In genomic region chr16:15654591-15654990, GRCh38 we compare ENCODE assay signal across 18 cellular contexts.
"Had no signal": no experiment of that assay in that cellular context is flagged by ENCODE, and none has a peak within 500 bp of the region (broad histone marks: within the 10 kb centered on the region; RNA-seq: fewer than 3 reads in every experiment).

No MANE protein-coding gene starts in this region.

- H3K4me1 ChIP-seq: prostate gland had no signal

- FAIRE-seq: colon, kidney had no signal

- DNase-seq: cerebellar nuclear complex; foreskin keratinocyte; kidney; left cardiac atrium; left ventricle myocardium inferior; lower lobe of right lung; nephron progenitor cell; stimulated activated CD4-positive, alpha-beta T cell treated with anti-CD3 and anti-CD28 coated beads, Interleukin-2, amount 100 ng/mL, for 24 hours; stimulated activated CD4-positive, alpha-beta T cell treated with anti-CD3 and anti-CD28 coated beads, Interleukin-4, amount 100 ng/mL, for 4 hours; stimulated activated naive B cell treated with anti-CD40 and anti-IgM and Interleukin-4, amounts not matched to agents 10 μg/mL and 1 μg/mL and 100 μg/mL, for 72 hours; stimulated activated naive CD8-positive, alpha-beta T cell treated with anti-CD3 and anti-CD28 coated beads, Interleukin-15, amount 100 ng/mL, for 72 hours; transverse colon had no signal

- H3K9ac ChIP-seq: parathyroid adenoma had no signal

- ATAC-seq: foreskin keratinocyte; left cardiac atrium; lower lobe of right lung; sciatic nerve; stimulated activated naive B cell treated with anti-CD40 and anti-IgM and Interleukin-4, amounts not matched to agents 10 μg/mL and 1 μg/mL and 100 μg/mL, for 72 hours; stimulated activated naive CD8-positive, alpha-beta T cell treated with anti-CD3 and anti-CD28 coated beads, Interleukin-15, amount 100 ng/mL, for 72 hours had no signal

- H3K36me3 ChIP-seq: prostate gland, thoracic aorta, transverse colon had no signal

- H3K27ac ChIP-seq: foreskin keratinocyte, left ventricle myocardium inferior, lower lobe of right lung, parathyroid adenoma, prostate gland, thoracic aorta had no signal

- H3K4me3 ChIP-seq: left ventricle myocardium inferior, lower lobe of right lung, prostate gland, skin epidermis, thoracic aorta, transverse colon had no signal

- H3K27me3 ChIP-seq: foreskin keratinocyte, transverse colon had no signal

- H3K9me3 ChIP-seq: left ventricle myocardium inferior, lower lobe of right lung, prostate gland, thoracic aorta, transverse colon had no signal

- H2AFZ ChIP-seq: parathyroid adenoma had no signal
